ENCODE assay signal across 7 cellular contexts in the genomic region with DNA sequence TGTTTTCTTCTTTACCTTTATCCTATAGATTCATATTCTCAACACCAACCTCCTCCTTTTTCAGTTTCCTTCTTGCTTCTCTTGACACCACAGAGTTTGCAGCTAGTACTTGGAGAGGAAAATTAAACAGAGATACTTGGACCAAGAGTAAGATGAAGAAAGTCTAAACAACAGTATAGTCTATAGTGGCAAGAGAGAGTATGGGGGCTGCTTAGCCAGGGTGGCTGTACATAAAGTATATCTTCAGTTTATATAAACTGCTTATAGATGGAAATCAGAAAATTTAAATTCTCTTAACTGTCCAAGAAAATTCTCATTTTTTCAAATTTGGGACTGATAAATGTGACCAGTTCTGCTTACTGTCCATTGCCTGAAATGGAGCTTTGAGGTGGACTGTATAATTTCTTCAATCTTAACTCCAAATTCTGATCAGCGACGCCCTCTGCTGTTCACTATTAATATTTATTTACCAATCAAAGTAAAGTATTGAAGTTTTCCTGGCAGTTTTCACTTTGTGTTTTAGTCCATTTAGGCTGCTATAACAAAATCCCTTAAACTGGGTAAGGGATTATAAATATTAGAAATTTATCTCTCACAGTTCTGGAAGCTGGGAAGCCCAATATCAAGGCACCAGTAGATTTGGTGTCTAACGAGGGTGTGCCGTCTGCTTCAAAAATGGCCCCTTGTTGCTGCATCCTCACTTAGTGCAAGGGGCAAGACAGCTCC. TPM values are rescaled to one million over a fixed set of nuclear protein-coding genes. Genes with fewer than 3 reads are reported as not detected.
A peak's percentile ranks its signal among the peaks of the same experiment; 100 is the strongest.
DNase-seq lines count a peak whose midpoint lies in the region; ATAC-seq and TF ChIP-seq lines count a peak whose summit lies in the region.

No MANE protein-coding gene starts in this region.

- no peaks in the 10 kb centered on the region for H4K20me1 ChIP-seq in DOHH2 (ENCODE audit: control insufficient read depth, insufficient read depth, low read depth, low read length)
- no peaks in the 10 kb centered on the region for H4K20me1 ChIP-seq in SK-N-SH (ENCODE audit: insufficient read depth)

- H3K9ac ChIP-seq in SK-N-SH = no peak overlapping the region

- POLR2A ChIA-PET in SK-N-SH (lab: Yijun Ruan, JAX) = interaction anchor here (1.8 kb wide), 1 partner anchor 15 kb away, joined by 4 read pairs; a partner anchor contains a TSS

- WGBS in SK-N-SH (ENCODE audit: low lambda C conversion rate) = 52% methylated on average over 4 of the region's 4 CpGs

- no peaks in the 10 kb centered on the region for H3K36me3 Mint-ChIP-seq in HFFc6 (ENCODE audit: low read depth)

- no peak overlapping the region for H3K4me3 ChIP-seq in DOHH2 (ENCODE audit: low read length)
- no peak overlapping the region; a peak in 1 of 4 replicates for H3K4me3 ChIP-seq in SK-N-SH (ENCODE audit: low read depth in 2 of 2, low read length in 1 of 2)
- no peak overlapping the region for H3K4me3 ChIP-seq in epithelial cell of esophagus (ENCODE audit: low read length)
- no peak overlapping the region for H3K4me3 ChIP-seq in neutrophil (ENCODE audit: low read depth in 1 of 2, low read length in 1 of 2)

- no peaks in the 10 kb centered on the region for H3K9me2 ChIP-seq in DOHH2 (replicated peaks; ENCODE audit: control insufficient read depth, low read length)
- no peaks in the 10 kb centered on the region for H3K9me2 ChIP-seq in SK-N-SH

- peak; percentile 66 for TF ChIP-seq RAD21 in SK-N-SH (IDR thresholded peaks at IDR 0.05; ENCODE audit: low read length)

- H3K4me1 ChIP-seq in DOHH2 (ENCODE audit: control insufficient read depth, low read length) (no peaks in the 10 kb centered on the region), SK-N-SH (ENCODE audit: control insufficient read depth in 1 of 2, insufficient read depth in 2 of 2, low read depth in 1 of 2, low read length in 1 of 2) (no peaks in the 10 kb centered on the region), neutrophil (ENCODE audit: control insufficient read depth in 1 of 2, insufficient read depth in 1 of 2, low read depth in 1 of 2, low read length in 1 of 2) (no peaks in the 10 kb centered on the region)

- H3K9me3 ChIP-seq in DOHH2 (ENCODE audit: control insufficient read depth, insufficient read depth, low read length) (no peaks in the 10 kb centered on the region), SK-N-SH (no peaks in the 10 kb centered on the region), neutrophil (no peaks in the 10 kb centered on the region)

- no peak overlapping the region for H3K27ac Mint-ChIP-seq in HFFc6

- TF ChIP-seq CTCF in DOHH2 (IDR thresholded peaks at IDR 0.05; ENCODE audit: low read depth, low read length, poor library complexity, severe bottlenecking) (peak; percentile 73), HFFc6 (IDR thresholded peaks at IDR 0.05) (peak; percentile 86), SK-N-SH (IDR thresholded peaks at IDR 0.05) (peak; percentile 75), epithelial cell of esophagus (IDR thresholded peaks at IDR 0.05; ENCODE audit: insufficient read depth, low read depth, low read length, missing control alignments) (peak; percentile 43), neutrophil (IDR thresholded peaks at IDR 0.05) (peak; percentile 23)

- H3F3A ChIP-seq in DOHH2 (ENCODE audit: control insufficient read depth, insufficient read depth) (peaks cover 7% of the 10 kb centered on the region; the same call in 1 of the 2 replicates), SK-N-SH (replicated peaks; ENCODE audit: insufficient read depth) (no peaks in the 10 kb centered on the region)

- DNase-seq in HFFc6 (peak; percentile 49), SK-N-SH (peak; percentile 39), epithelial cell of esophagus (ENCODE audit: low read depth) (peak; percentile 51)

- H3K79me2 ChIP-seq in DOHH2 (ENCODE audit: control insufficient read depth, low read length) (peaks cover 5% of the 10 kb centered on the region), SK-N-SH (ENCODE audit: insufficient read depth) (no peaks in the 10 kb centered on the region)

- no peak for ATAC-seq in GM18907 (IDR thresholded peaks at IDR 0.05; ENCODE audit: unreplicated experiment)
- ATAC-seq in GM18861 (IDR thresholded peaks at IDR 0.05; ENCODE audit: unreplicated experiment) = no peak

- H3K4me2 ChIP-seq in DOHH2 (ENCODE audit: low read length) (no peak overlapping the region), SK-N-SH (no peak overlapping the region)

- TF ChIP-seq EP300 in SK-N-SH (IDR thresholded peaks at IDR 0.05; ENCODE audit: borderline replicate concordance in 1 of 2, low read depth in 1 of 2, low read length in 1 of 2) = no peak

- CTCF ChIA-PET in SK-N-SH (lab: Yijun Ruan, JAX) = interaction anchor here (0.6 to 2.5 kb wide), 32 partner anchors 8 to 1210 kb away, joined by 3 to 24 read pairs (median 4); a partner anchor contains a TSS

- H3K9me3 Mint-ChIP-seq in HFFc6 = no peaks in the 10 kb centered on the region

- H3K36me3 ChIP-seq in DOHH2 (ENCODE audit: control insufficient read depth, low read length) (peaks cover 81% of the 10 kb centered on the region), SK-N-SH (replicated peaks in 1 of 2; ENCODE audit: control insufficient read depth in 1 of 2, insufficient read depth in 2 of 2, low read length in 1 of 2) (peaks cover 23 to 49% of the 10 kb centered on the region in 2 experiments), neutrophil (peaks cover 40% of the 10 kb centered on the region)

- H3K4me3 Mint-ChIP-seq in HFFc6 = no peak overlapping the region

- no peaks in the 10 kb centered on the region for H3K27me3 Mint-ChIP-seq in HFFc6 (ENCODE audit: insufficient read depth)

- H3K27me3 ChIP-seq in DOHH2 (ENCODE audit: control insufficient read depth, low read length) = no peaks in the 10 kb centered on the region
- no peaks in the 10 kb centered on the region for H3K27me3 ChIP-seq in SK-N-SH (ENCODE audit: insufficient read depth)
- no peaks in the 10 kb centered on the region for H3K27me3 ChIP-seq in neutrophil

- H3K27ac ChIP-seq in DOHH2 (ENCODE audit: low read depth, low read length) (no peak overlapping the region), SK-N-SH (ENCODE audit: low read depth in 2 of 2, low read length in 1 of 2) (no peak overlapping the region), neutrophil (no peak overlapping the region)

- H3K4me1 Mint-ChIP-seq in HFFc6 (ENCODE audit: low read depth) = peaks cover 6% of the 10 kb centered on the region; the same call in 1 of the 2 replicates

- no peak overlapping the region for H2AFZ ChIP-seq in SK-N-SH (ENCODE audit: low read depth)

TF ChIP-seq in SK-N-SH, 30 proteins besides CTCF, POLR2A, EP300 and RAD21:
- TF ChIP-seq TAF1 (IDR thresholded peaks at IDR 0.05; ENCODE audit: borderline replicate concordance, low read depth, low read length) (no peak), SMC3 (IDR thresholded peaks at IDR 0.05; ENCODE audit: low read depth, low read length) (peak; percentile 66), FOSL2 (IDR thresholded peaks at IDR 0.05; ENCODE audit: borderline replicate concordance, low read depth) (no peak), MXI1 (IDR thresholded peaks at IDR 0.05; ENCODE audit: low read depth, low read length) (no peak)

RNA-seq across cellular contexts. Expression of a gene that starts 14.8 kb away (rescaled TPM):
- total RNA-seq in HFFc6 (2021; fragmentation: NEBNext Ultra II Directional; extraction: Animal tissue kit (Norgen Biotek cat#: 25700)) = 1 to 10 TPM; 4.1 to 6.3 (median 4.9) TPM
- 1.7 and 2.3 TPM in 2 replicates for polyA plus RNA-seq in SK-N-SH (2012; rRNA removed)
- polyA plus RNA-seq in SK-N-SH (2012; cell fraction: cytosol; rRNA removed) = 3.4 and 3.9 TPM in 2 replicates
- 0.93 and 1.8 TPM in 2 replicates for polyA plus RNA-seq in SK-N-SH (2012; cell fraction: nucleus; rRNA removed)

Comparison
In these comparisons a context has a peak if more than half of its experiments do, and no peak if none do; other contexts are left out.
1. CTCF ChIP-seq: peak in every context shown above with its lines; median percentile 86 in HFFc6; 75 in SK-N-SH; 73 in DOHH2; 43 in epithelial cell of esophagus; 23 in neutrophil.